ENCODE assay signal across 19 cellular contexts in the genomic region with DNA sequence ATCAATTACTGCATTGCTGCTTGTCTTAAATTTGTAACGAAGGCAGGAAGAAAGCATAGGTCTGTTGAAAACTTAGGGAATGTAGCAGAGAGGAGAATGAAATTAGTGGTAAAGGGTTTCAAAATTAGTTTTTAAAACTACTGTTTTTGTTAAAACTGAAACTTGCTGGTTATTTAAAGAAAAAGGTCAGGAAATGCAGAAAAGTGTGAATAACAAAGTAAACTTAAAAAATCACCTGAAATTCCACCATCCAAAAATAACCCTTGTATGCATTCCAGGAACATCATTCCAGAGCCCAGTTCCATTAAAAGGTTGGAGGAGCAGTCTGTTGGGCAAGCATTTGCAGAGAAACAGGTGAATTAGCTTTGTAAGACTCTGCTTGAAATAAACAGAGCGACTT. TPM values are rescaled to one million over a fixed set of nuclear protein-coding genes. Genes with fewer than 3 reads are reported as not detected.
"Had no signal": no experiment of that assay in that cellular context is flagged by ENCODE, and none has a peak within 500 bp of the region (broad histone marks: within the 10 kb centered on the region; RNA-seq: fewer than 3 reads in every experiment).

No MANE protein-coding gene starts in this region.

- H3K4me3 Mint-ChIP-seq: activated CD4-positive, alpha-beta memory T cell treated with anti-CD3 and anti-CD28 coated beads, Interleukin-2, amount 10 ng/mL, durations not matched to agents 7 days and 5 days; activated CD4-positive, alpha-beta T cell treated with anti-CD3 and anti-CD28 coated beads for 36 hours; activated CD8-positive, alpha-beta memory T cell treated with anti-CD3 and anti-CD28 coated beads, Interleukin-2, amount 10 ng/mL, durations not matched to agents 7 days and 5 days; activated naive CD8-positive, alpha-beta T cell treated with anti-CD3 and anti-CD28 coated beads, Interleukin-2, amount 10 ng/mL, durations not matched to agents 7 days and 5 days; immature natural killer cell; T-helper 2 cell treated with Interferon-gamma antibody and Interleukin-4, amounts not matched to agents 5 μg/mL and 100 μg/mL, for 36 hours; WTC11 had no signal

- DNase-seq: activated CD4-positive, alpha-beta memory T cell treated with anti-CD3 and anti-CD28 coated beads, Interleukin-2, amount 10 ng/mL, durations not matched to agents 7 days and 5 days; activated CD4-positive, alpha-beta T cell treated with anti-CD3 and anti-CD28 coated beads for 36 hours; activated CD8-positive, alpha-beta memory T cell treated with anti-CD3 and anti-CD28 coated beads, Interleukin-2, amount 10 ng/mL, durations not matched to agents 7 days and 5 days; activated naive CD4-positive, alpha-beta T cell treated with Interleukin-2 at 50 U/mL for 16 hours; activated naive CD8-positive, alpha-beta T cell treated with anti-CD3 and anti-CD28 coated beads, Interleukin-2, amount 10 ng/mL, durations not matched to agents 7 days and 5 days; central memory CD4-positive, alpha-beta T cell; dorsolateral prefrontal cortex; immature natural killer cell; left ventricle myocardium superior; mesendoderm; naive thymus-derived CD4-positive, alpha-beta T cell; nucleus accumbens; stimulated activated naive CD4-positive, alpha-beta T cell treated with Interleukin-2 at 50 U/mL for 16 hours; tibial artery had no signal

- H3K9me3 Mint-ChIP-seq: activated CD4-positive, alpha-beta memory T cell treated with anti-CD3 and anti-CD28 coated beads, Interleukin-2, amount 10 ng/mL, durations not matched to agents 7 days and 5 days; activated naive CD8-positive, alpha-beta T cell treated with anti-CD3 and anti-CD28 coated beads, Interleukin-2, amount 10 ng/mL, durations not matched to agents 7 days and 5 days; brain; T-helper 2 cell treated with Interferon-gamma antibody and Interleukin-4, amounts not matched to agents 5 μg/mL and 100 μg/mL, for 36 hours; WTC11 had no signal

- H3K9me3 ChIP-seq: tibial artery had no signal

- H3K27ac Mint-ChIP-seq: activated CD4-positive, alpha-beta memory T cell treated with anti-CD3 and anti-CD28 coated beads, Interleukin-2, amount 10 ng/mL, durations not matched to agents 7 days and 5 days; activated CD4-positive, alpha-beta T cell treated with anti-CD3 and anti-CD28 coated beads for 36 hours; activated CD8-positive, alpha-beta memory T cell treated with anti-CD3 and anti-CD28 coated beads, Interleukin-2, amount 10 ng/mL, durations not matched to agents 7 days and 5 days; activated naive CD8-positive, alpha-beta T cell treated with anti-CD3 and anti-CD28 coated beads, Interleukin-2, amount 10 ng/mL, durations not matched to agents 7 days and 5 days; immature natural killer cell; naive thymus-derived CD4-positive, alpha-beta T cell; T-helper 2 cell treated with Interferon-gamma antibody and Interleukin-4, amounts not matched to agents 5 μg/mL and 100 μg/mL, for 36 hours; WTC11 had no signal

- FAIRE-seq: colon, TTC549 had no signal

- H3K36me3 ChIP-seq: tibial artery had no signal

- H3K4me3 ChIP-seq: dorsolateral prefrontal cortex, tibial artery had no signal

- ATAC-seq: activated CD8-positive, alpha-beta memory T cell treated with anti-CD3 and anti-CD28 coated beads, Interleukin-2, amount 10 ng/mL, durations not matched to agents 7 days and 5 days; left ventricle myocardium superior; naive thymus-derived CD4-positive, alpha-beta T cell; WTC11 had no signal

- H3K27ac ChIP-seq: tibial artery had no signal

- H3K36me3 Mint-ChIP-seq: activated CD8-positive, alpha-beta memory T cell treated with anti-CD3 and anti-CD28 coated beads, Interleukin-2, amount 10 ng/mL, durations not matched to agents 7 days and 5 days; activated naive CD8-positive, alpha-beta T cell treated with anti-CD3 and anti-CD28 coated beads, Interleukin-2, amount 10 ng/mL, durations not matched to agents 7 days and 5 days; brain; WTC11 had no signal

RNA-seq across cellular contexts. Expression of gene MOXD1, which starts 3.1 kb away (rescaled TPM):
- total RNA-seq: activated CD4-positive, alpha-beta memory T cell treated with anti-CD3 and anti-CD28 coated beads, Interleukin-2, amount 10 ng/mL, durations not matched to agents 7 days and 5 days; activated CD4-positive, alpha-beta T cell treated with anti-CD3 and anti-CD28 coated beads for 36 hours; activated naive CD8-positive, alpha-beta T cell treated with anti-CD3 and anti-CD28 coated beads, Interleukin-2, amount 10 ng/mL, durations not matched to agents 7 days and 5 days; naive thymus-derived CD4-positive, alpha-beta T cell had no signal
- polyA plus RNA-seq: immature natural killer cell; naive thymus-derived CD4-positive, alpha-beta T cell had no signal
